In genomic region chr19:34501339-34502320, GRCh38 we compare ENCODE assay signal across 1 cellular context.
A peak's percentile ranks its signal among the peaks of the same experiment; 100 is the strongest.
TF ChIP-seq lines count a peak whose summit lies in the region.

No MANE protein-coding gene starts in this region.

TF ChIP-seq in HepG2, 621 proteins besides CTCF, POLR2A, EP300 and RAD21 (continued from another document and continues in another):
- no peak for TF ChIP-seq PAXIP1 (CRISPR knock-in tag; conservative IDR thresholded peaks at IDR 0.05)
- TF ChIP-seq ZNF446 (CRISPR knock-in tag; IDR thresholded peaks at IDR 0.05), result no peak
- no peak for TF ChIP-seq FIP1L1 (IDR thresholded peaks at IDR 0.05; ENCODE audit: borderline replicate concordance, insufficient read depth, low read depth, low read length)
- TF ChIP-seq EZH2 (conservative IDR thresholded peaks at IDR 0.05; ENCODE audit: low read depth, low read length), result no peak
- TF ChIP-seq ARID2 (CRISPR knock-in tag; IDR thresholded peaks at IDR 0.05; ENCODE audit: borderline replicate concordance), result no peak
- peak; percentile 67; the same call in 1 of the 2 replicates for TF ChIP-seq ZNF614 (CRISPR knock-in tag; IDR thresholded peaks at IDR 0.05; ENCODE audit: borderline replicate concordance)
- 0 out of 2 replicates have a peak, but pooled peaks have one; percentile 29 for TF ChIP-seq ELF1 (CRISPR knock-in tag; IDR thresholded peaks at IDR 0.05)
- peak; percentile 59; the same call in 1 of the 2 replicates for TF ChIP-seq ZFP91 (CRISPR knock-in tag; IDR thresholded peaks at IDR 0.05; ENCODE audit: borderline replicate concordance)
- TF ChIP-seq CHD2 (IDR thresholded peaks at IDR 0.05; ENCODE audit: low read depth, low read length), result no peak
- TF ChIP-seq KLF11 (CRISPR knock-in tag; IDR thresholded peaks at IDR 0.05), result no peak
- TF ChIP-seq RFX5 (IDR thresholded peaks at IDR 0.05; ENCODE audit: low read depth, low read length), result no peak
- 0 out of 2 replicates have a peak, but pooled peaks have one; percentile 15 for TF ChIP-seq BCL6 (CRISPR knock-in tag; IDR thresholded peaks at IDR 0.05)
- no peak for TF ChIP-seq ZNF616 (CRISPR knock-in tag; IDR thresholded peaks at IDR 0.05; ENCODE audit: low read depth)
- TF ChIP-seq ZNF207 (IDR thresholded peaks at IDR 0.05; ENCODE audit: borderline replicate concordance), result no peak
- TF ChIP-seq ZNF800 (CRISPR knock-in tag; IDR thresholded peaks at IDR 0.05), result no peak
- TF ChIP-seq AHDC1 (CRISPR knock-in tag; IDR thresholded peaks at IDR 0.05; ENCODE audit: borderline replicate concordance), result no peak
- no peak; the same call in 1 of the 2 replicates for TF ChIP-seq YEATS4 (CRISPR knock-in tag; IDR thresholded peaks at IDR 0.05; ENCODE audit: borderline replicate concordance)
- peak; percentile 24 for TF ChIP-seq CBX1 (IDR thresholded peaks at IDR 0.05; ENCODE audit: low read depth)
- TF ChIP-seq TBL1XR1 (IDR thresholded peaks at IDR 0.05; ENCODE audit: borderline replicate concordance, low read length, partially characterized antibody), result no peak
- peak; percentile 86 to 88 for TF ChIP-seq HMGXB4 (CRISPR knock-in tag; IDR thresholded peaks at IDR 0.05; ENCODE audit: borderline replicate concordance in 1 of 2, low read depth in 1 of 2)
- no peak for TF ChIP-seq ZNF136 (CRISPR knock-in tag; IDR thresholded peaks at IDR 0.05; ENCODE audit: low read depth)
- TF ChIP-seq TOE1 (CRISPR knock-in tag; IDR thresholded peaks at IDR 0.05), result no peak
- TF ChIP-seq ZBTB7A (CRISPR knock-in tag; IDR thresholded peaks at IDR 0.05), result no peak
- TF ChIP-seq NFE2 (CRISPR knock-in tag; IDR thresholded peaks at IDR 0.05), result no peak
- TF ChIP-seq TAF15 (IDR thresholded peaks at IDR 0.05; ENCODE audit: low read depth, low read length, poor library complexity, severe bottlenecking), result no peak
- TF ChIP-seq ZKSCAN1 (IDR thresholded peaks at IDR 0.05; ENCODE audit: low read length), result no peak
- TF ChIP-seq HOXD1 (CRISPR knock-in tag; IDR thresholded peaks at IDR 0.05), result no peak
- no peak for TF ChIP-seq SNAPC4 (CRISPR knock-in tag; IDR thresholded peaks at IDR 0.05)
- TF ChIP-seq RERE (CRISPR knock-in tag; IDR thresholded peaks at IDR 0.05; ENCODE audit: low read depth), result no peak
- peak; percentile 75; the same call in 1 of the 2 replicates for TF ChIP-seq ZNF768 (CRISPR knock-in tag; IDR thresholded peaks at IDR 0.05)
